Comparison of ENCODE assay signal across 1 cellular context in the genomic region with DNA sequence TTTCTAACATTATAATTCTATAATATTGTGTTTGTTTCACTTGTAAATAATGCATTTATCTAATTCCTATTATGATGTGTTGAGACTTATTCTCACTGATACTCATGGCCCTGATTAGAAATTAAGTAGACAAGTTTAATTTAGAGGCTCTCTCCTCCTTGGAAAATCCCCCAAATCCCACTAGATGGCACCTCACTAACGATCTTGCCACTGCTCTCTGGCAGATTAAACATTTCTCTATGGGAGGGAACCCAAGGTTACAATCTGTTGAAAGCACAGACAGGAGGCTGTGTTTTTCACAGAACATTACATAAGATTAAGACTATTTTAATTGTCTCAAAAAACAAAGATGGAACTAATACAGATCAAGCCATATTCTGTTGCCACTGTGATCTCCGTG.
TF ChIP-seq lines count a peak whose summit lies in the region.

No MANE protein-coding gene starts in this region.

TF ChIP-seq in H1, 55 proteins besides CTCF, POLR2A, EP300 and RAD21:
- no peak for TF ChIP-seq TCF12 (IDR thresholded peaks at IDR 0.05; ENCODE audit: low read depth, low read length)
- no peak for TF ChIP-seq CHD2 (IDR thresholded peaks at IDR 0.05; ENCODE audit: low read length)
- TF ChIP-seq RXRA (IDR thresholded peaks at IDR 0.05; ENCODE audit: insufficient read depth, low read depth, low read length), result no peak
- TF ChIP-seq CREB1 (IDR thresholded peaks at IDR 0.05), result no peak
- TF ChIP-seq NRF1 (IDR thresholded peaks at IDR 0.05; ENCODE audit: low read depth, low read length), result no peak
- TF ChIP-seq MAFK (IDR thresholded peaks at IDR 0.05; ENCODE audit: low read depth, low read length), result no peak
- no peak for TF ChIP-seq ZNF274 (IDR thresholded peaks at IDR 0.05; ENCODE audit: borderline replicate concordance, extremely low read depth, low read length)
